ENCODE assay signal across 1 cellular context in genomic region chr1:33351281-33351660, GRCh38.
TF ChIP-seq lines count a peak whose summit lies in the region.

No MANE protein-coding gene starts in this region.

TF ChIP-seq in HepG2, 621 proteins besides CTCF, POLR2A, EP300 and RAD21:
- TF ChIP-seq ZBTB7B (CRISPR knock-in tag; IDR thresholded peaks at IDR 0.05) (no peak), ZNF33A (CRISPR knock-in tag; IDR thresholded peaks at IDR 0.05; ENCODE audit: borderline replicate concordance) (no peak), DBP (CRISPR knock-in tag; IDR thresholded peaks at IDR 0.05; ENCODE audit: not compliant biosample characterization) (no peak), ZNF780A (CRISPR knock-in tag; IDR thresholded peaks at IDR 0.05) (no peak), TBX2 (CRISPR knock-in tag; IDR thresholded peaks at IDR 0.05; ENCODE audit: borderline replicate concordance) (no peak), ZNF142 (CRISPR knock-in tag; IDR thresholded peaks at IDR 0.05) (no peak), ZNF350 (CRISPR knock-in tag; IDR thresholded peaks at IDR 0.05; ENCODE audit: borderline replicate concordance, low read depth) (no peak), ZNF263 (CRISPR knock-in tag; IDR thresholded peaks at IDR 0.05) (no peak), GATA4 (IDR thresholded peaks at IDR 0.05; ENCODE audit: borderline replicate concordance, low read depth) (no peak), SCMH1 (CRISPR knock-in tag; IDR thresholded peaks at IDR 0.05; ENCODE audit: borderline replicate concordance) (no peak), NFRKB (IDR thresholded peaks at IDR 0.05) (no peak), CREB1 (IDR thresholded peaks at IDR 0.05) (no peak), CREB1 (CRISPR knock-in tag; IDR thresholded peaks at IDR 0.05) (no peak), MAFG (CRISPR knock-in tag; IDR thresholded peaks at IDR 0.05) (no peak), ZKSCAN8 (CRISPR knock-in tag; IDR thresholded peaks at IDR 0.05; ENCODE audit: borderline replicate concordance) (no peak)
- TF ChIP-seq, protein P1, sequence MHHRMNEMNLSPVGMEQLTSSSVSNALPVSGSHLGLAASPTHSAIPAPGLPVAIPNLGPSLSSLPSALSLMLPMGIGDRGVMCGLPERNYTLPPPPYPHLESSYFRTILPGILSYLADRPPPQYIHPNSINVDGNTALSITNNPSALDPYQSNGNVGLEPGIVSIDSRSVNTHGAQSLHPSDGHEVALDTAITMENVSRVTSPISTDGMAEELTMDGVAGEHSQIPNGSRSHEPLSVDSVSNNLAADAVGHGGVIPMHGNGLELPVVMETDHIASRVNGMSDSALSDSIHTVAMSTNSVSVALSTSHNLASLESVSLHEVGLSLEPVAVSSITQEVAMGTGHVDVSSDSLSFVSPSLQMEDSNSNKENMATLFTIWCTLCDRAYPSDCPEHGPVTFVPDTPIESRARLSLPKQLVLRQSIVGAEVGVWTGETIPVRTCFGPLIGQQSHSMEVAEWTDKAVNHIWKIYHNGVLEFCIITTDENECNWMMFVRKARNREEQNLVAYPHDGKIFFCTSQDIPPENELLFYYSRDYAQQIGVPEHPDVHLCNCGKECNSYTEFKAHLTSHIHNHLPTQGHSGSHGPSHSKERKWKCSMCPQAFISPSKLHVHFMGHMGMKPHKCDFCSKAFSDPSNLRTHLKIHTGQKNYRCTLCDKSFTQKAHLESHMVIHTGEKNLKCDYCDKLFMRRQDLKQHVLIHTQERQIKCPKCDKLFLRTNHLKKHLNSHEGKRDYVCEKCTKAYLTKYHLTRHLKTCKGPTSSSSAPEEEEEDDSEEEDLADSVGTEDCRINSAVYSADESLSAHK (CRISPR knock-in tag; IDR thresholded peaks at IDR 0.05; ENCODE audit: borderline replicate concordance), result no peak
- TF ChIP-seq, protein P2, sequence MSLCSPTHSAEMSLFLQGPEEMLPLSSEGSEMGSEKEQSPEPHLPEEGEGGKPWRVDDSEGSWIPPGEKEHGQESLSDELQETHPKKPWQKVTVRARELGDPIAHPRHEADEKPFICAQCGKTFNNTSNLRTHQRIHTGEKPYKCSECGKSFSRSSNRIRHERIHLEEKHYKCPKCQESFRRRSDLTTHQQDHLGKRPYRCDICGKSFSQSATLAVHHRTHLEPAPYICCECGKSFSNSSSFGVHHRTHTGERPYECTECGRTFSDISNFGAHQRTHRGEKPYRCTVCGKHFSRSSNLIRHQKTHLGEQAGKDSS (CRISPR knock-in tag; IDR thresholded peaks at IDR 0.05; ENCODE audit: borderline replicate concordance, low read depth), result no peak
- TF ChIP-seq, protein P3, sequence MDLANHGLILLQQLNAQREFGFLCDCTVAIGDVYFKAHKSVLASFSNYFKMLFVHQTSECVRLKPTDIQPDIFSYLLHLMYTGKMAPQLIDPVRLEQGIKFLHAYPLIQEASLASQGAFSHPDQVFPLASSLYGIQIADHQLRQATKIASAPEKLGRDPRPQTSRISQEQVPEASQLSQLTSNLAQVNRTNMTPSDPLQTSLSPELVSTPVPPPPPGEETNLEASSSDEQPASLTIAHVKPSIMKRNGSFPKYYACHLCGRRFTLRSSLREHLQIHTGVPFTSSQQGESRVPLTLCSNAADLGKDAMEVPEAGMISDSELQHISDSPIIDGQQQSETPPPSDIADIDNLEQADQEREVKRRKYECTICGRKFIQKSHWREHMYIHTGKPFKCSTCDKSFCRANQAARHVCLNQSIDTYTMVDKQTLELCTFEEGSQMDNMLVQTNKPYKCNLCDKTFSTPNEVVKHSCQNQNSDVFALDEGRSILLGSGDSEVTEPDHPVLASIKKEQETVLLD (CRISPR knock-in tag; IDR thresholded peaks at IDR 0.05; ENCODE audit: low read depth), result no peak
- TF ChIP-seq, protein P4, sequence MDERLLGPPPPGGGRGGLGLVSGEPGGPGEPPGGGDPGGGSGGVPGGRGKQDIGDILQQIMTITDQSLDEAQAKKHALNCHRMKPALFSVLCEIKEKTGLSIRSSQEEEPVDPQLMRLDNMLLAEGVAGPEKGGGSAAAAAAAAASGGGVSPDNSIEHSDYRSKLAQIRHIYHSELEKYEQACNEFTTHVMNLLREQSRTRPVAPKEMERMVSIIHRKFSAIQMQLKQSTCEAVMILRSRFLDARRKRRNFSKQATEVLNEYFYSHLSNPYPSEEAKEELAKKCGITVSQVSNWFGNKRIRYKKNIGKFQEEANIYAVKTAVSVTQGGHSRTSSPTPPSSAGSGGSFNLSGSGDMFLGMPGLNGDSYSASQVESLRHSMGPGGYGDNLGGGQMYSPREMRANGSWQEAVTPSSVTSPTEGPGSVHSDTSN (CRISPR knock-in tag; IDR thresholded peaks at IDR 0.05), result no peak
- TF ChIP-seq, protein P5, sequence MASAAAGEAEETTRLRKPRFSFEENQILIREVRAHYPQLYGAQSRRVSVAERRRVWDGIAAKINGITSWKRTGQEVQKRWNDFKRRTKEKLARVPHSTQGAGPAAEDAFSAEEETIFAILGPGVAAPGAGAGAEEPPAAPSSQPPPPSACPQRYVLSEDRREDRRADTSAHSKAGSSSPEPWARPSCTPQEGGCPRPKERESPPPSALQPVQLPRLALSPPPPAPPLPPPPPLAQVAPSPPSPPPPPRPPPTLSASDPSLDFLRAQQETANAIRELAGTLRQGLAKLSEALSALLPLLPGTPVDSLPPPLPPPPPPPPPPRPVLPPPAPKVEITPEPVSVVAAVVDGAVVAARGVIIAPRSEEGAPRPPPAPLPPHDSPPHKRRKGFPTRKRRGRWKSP (CRISPR knock-in tag; IDR thresholded peaks at IDR 0.05), result no peak
